Comparison of ENCODE assay signal across 8 cellular contexts in the genomic region with DNA sequence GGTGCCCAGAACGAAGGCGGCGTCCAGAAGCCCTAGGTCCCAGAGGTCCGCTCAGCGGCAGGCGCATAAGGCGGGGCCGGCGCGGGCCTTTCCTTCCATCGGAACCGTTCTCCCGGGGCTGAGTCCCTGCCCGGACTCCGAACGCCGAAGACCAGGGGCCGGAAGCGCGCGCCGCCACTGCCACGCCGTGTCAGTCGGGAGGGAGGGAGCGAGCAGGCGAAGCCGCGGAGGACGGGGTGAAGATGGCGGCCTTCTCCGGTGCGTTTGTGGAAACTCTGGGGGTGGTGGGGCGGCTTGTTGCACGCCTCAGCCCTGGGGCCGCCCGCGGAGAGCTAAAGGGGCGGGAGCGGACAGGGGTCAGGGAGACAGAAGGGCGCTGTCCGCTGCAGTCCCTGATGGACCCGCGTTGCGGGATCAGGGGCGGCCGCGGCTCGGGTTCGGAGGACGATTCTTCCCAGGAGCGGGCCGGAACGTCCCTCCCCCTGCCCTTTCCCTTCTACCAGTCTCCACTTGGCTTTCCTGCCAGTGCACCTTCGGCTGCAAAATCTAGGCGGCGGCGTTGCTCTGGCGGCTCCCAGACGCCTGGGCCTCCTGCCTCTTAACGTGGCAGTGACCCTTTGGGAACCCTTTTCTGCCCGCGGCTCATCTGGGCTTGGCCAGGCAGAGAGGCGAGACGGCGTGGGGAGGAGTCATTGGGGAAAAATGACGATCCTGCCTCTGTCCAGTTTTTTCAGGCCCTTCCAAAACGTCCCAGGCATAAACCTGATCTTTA. TPM values are rescaled to one million over a fixed set of nuclear protein-coding genes. Genes with fewer than 3 reads are reported as not detected.
DNase-seq lines count a peak whose midpoint lies in the region; ATAC-seq lines count a peak whose summit lies in the region.

A gene (plus strand): TSS at position 177 of the 772 bp plus-strand sequence. CDS start 66 bp downstream, at position 243.

- H3K36me3 Mint-ChIP-seq in CD4-positive, CD25-positive, alpha-beta regulatory T cell = peaks cover 13% of the 10 kb centered on the region

- peak; percentile 77 to 91 (median 84) for DNase-seq in CD4-positive, CD25-positive, alpha-beta regulatory T cell
- DNase-seq in NCI-H82 (lab: John Stamatoyannopoulos, UW) = peak; percentile 93
- peak; percentile 55 to 78 for DNase-seq in activated CD8-positive, alpha-beta memory T cell treated with anti-CD3 and anti-CD28 coated beads for 1 hour (ENCODE audit: extremely low read depth in 1 of 2, low read depth in 1 of 2)
- DNase-seq in effector CD4-positive, alpha-beta T cell = peak; percentile 79
- peak; percentile 86 to 89 for DNase-seq in lung microvascular endothelial cell (ENCODE audit: low read depth in 2 of 2)
- DNase-seq in stimulated activated CD4-positive, alpha-beta T cell treated with anti-CD3 and anti-CD28 coated beads, TNF-alpha, amount 100 ng/mL, for 4 hours (ENCODE audit: low read depth in 3 of 3) = peak; percentile 71 to 83 (median 76)

- H3K27me3 Mint-ChIP-seq in CD4-positive, CD25-positive, alpha-beta regulatory T cell = no peaks in the 10 kb centered on the region

- H3K4me3 Mint-ChIP-seq in CD4-positive, CD25-positive, alpha-beta regulatory T cell = peak within 1 kb of the TSS; percentile 93 to 98 (median 95)

- peak within 1 kb of the TSS; percentile 83 for H3K4me3 ChIP-seq in CD4-positive, CD25-positive, alpha-beta regulatory T cell (ENCODE audit: low read depth, low read length)

- ATAC-seq in CD4-positive, CD25-positive, alpha-beta regulatory T cell (ENCODE audit: low read depth in 2 of 2) = peak; percentile 94 to 95
- ATAC-seq in GM19397 (IDR thresholded peaks at IDR 0.05; ENCODE audit: unreplicated experiment) = peak; percentile 94
- ATAC-seq in HG03565 (IDR thresholded peaks at IDR 0.05; ENCODE audit: unreplicated experiment) = peak; percentile 88

- no peaks in the 10 kb centered on the region for H3K9me3 ChIP-seq in CD4-positive, CD25-positive, alpha-beta regulatory T cell (ENCODE audit: control insufficient read depth in 2 of 2, low read length in 2 of 2)

- H3K9me3 Mint-ChIP-seq in CD4-positive, CD25-positive, alpha-beta regulatory T cell = peaks cover 0 to 2% (median 0%) of the 10 kb centered on the region in 7 donors

- peak within 1 kb of the TSS; percentile 75 for H3K27ac ChIP-seq in CD4-positive, CD25-positive, alpha-beta regulatory T cell (ENCODE audit: insufficient read depth, low read length, poor library complexity, severe bottlenecking)

- peaks cover 20% of the 10 kb centered on the region for H3K36me3 ChIP-seq in CD4-positive, CD25-positive, alpha-beta regulatory T cell (ENCODE audit: control insufficient read depth, insufficient read depth, low read length)

- peak within 1 kb of the TSS; percentile 95 to 96 (median 96) for H3K27ac Mint-ChIP-seq in CD4-positive, CD25-positive, alpha-beta regulatory T cell

- peaks cover 25 to 55% (median 42%) of the 10 kb centered on the region in 4 donors for H3K4me1 Mint-ChIP-seq in CD4-positive, CD25-positive, alpha-beta regulatory T cell

- H3K4me1 ChIP-seq in CD4-positive, CD25-positive, alpha-beta regulatory T cell (ENCODE audit: control insufficient read depth, insufficient read depth, low read length, poor library complexity, severe bottlenecking) = peaks cover 26% of the 10 kb centered on the region

- H3K27me3 ChIP-seq in CD4-positive, CD25-positive, alpha-beta regulatory T cell (ENCODE audit: control insufficient read depth, insufficient read depth, low read length) = no peaks in the 10 kb centered on the region

RNA-seq across cellular contexts. Expression of the gene that starts here (rescaled TPM):
- 37.9 TPM for total RNA-seq in CD4-positive, CD25-positive, alpha-beta regulatory T cell
- 10 to 100 TPM; 34.2 to 48.6 (median 44.7) TPM for polyA plus RNA-seq in CD4-positive, CD25-positive, alpha-beta regulatory T cell
- 61.5 and 61.7 TPM in 2 replicates for total RNA-seq in lung microvascular endothelial cell

Comparison
In these comparisons a context has a peak if more than half of its experiments do, and no peak if none do; other contexts are left out.
1. Peak in every context shown above with its lines: DNase-seq, ATAC-seq, H3K4me3 ChIP-seq and H3K27ac ChIP-seq.